Comparison of ENCODE assay signal across 11 cellular contexts in genomic region chr14:76091036-76091435, GRCh38.
DNase-seq lines count a peak whose midpoint lies in the region; ATAC-seq and TF ChIP-seq lines count a peak whose summit lies in the region.
"Had no signal": no experiment of that assay in that cellular context is flagged by ENCODE, and none has a peak within 500 bp of the region (broad histone marks: within the 10 kb centered on the region; RNA-seq: fewer than 3 reads in every experiment).

No MANE protein-coding gene starts in this region.

- H3K36me3 Mint-ChIP-seq in activated T-helper 2 cell treated with anti-CD3 and anti-CD28 coated beads, Interferon-gamma antibody, Interleukin-2, Interleukin-4, amounts not matched to agents 10 μg/mL and 5 μg/mL and 100 μg/mL, durations not matched to agents 14 hours and 24 hours and 36 hours (ENCODE audit: low read depth), result no peaks in the 10 kb centered on the region

- intact Hi-C loops in right lobe of liver (cut with DNase I), result no loop called here
- intact Hi-C loops in activated T-helper 2 cell treated with anti-CD3 and anti-CD28 coated beads, Interferon-gamma antibody, Interleukin-2, Interleukin-4, amounts not matched to agents 10 μg/mL and 5 μg/mL and 100 μg/mL, durations not matched to agents 14 hours and 24 hours and 36 hours (cut with micrococcal nuclease), result no loop called here

- no peaks in the 10 kb centered on the region for H3K27me3 ChIP-seq in right lobe of liver

- no peaks in the 10 kb centered on the region for H3K4me1 Mint-ChIP-seq in activated T-helper 2 cell treated with anti-CD3 and anti-CD28 coated beads, Interferon-gamma antibody, Interleukin-2, Interleukin-4, amounts not matched to agents 10 μg/mL and 5 μg/mL and 100 μg/mL, durations not matched to agents 14 hours and 24 hours and 36 hours (ENCODE audit: low read depth)

- H3K4me3 ChIP-seq in HFF-Myc (replicated peaks; ENCODE audit: low read depth, low read length) (no peak overlapping the region), right lobe of liver (no peak overlapping the region)
- H3K4me3 ChIP-seq: SJSA1 had no signal

- H3K27ac Mint-ChIP-seq in activated T-helper 2 cell treated with anti-CD3 and anti-CD28 coated beads, Interferon-gamma antibody, Interleukin-2, Interleukin-4, amounts not matched to agents 10 μg/mL and 5 μg/mL and 100 μg/mL, durations not matched to agents 14 hours and 24 hours and 36 hours, result no peak overlapping the region

- peak in 3 of 4 donors; percentile 27 to 42 (median 28) for ATAC-seq in right lobe of liver
- ATAC-seq in HG03196 (IDR thresholded peaks at IDR 0.05; ENCODE audit: unreplicated experiment), result no peak

- DNase-seq in 8988T, result peak; percentile 41
- DNase-seq in HFF-Myc (ENCODE audit: extremely low read depth, low read depth), result peak; percentile 41
- peak in 35 of 61 donors; percentile 2 to 54 (median 18) for DNase-seq in caudate nucleus (lab: John Stamatoyannopoulos, UW)
- no peak for DNase-seq in right lobe of liver
- DNase-seq in NCI-H1694 treated with DMSO at 0.1 percent for 48 hours (lab: John Stamatoyannopoulos, UW), result no peak
- DNase-seq in NCI-H187 treated with DMSO at 0.1 percent for 48 hours (lab: John Stamatoyannopoulos, UW), result no peak
- DNase-seq in activated T-helper 2 cell treated with anti-CD3 and anti-CD28 coated beads, Interferon-gamma antibody, Interleukin-2, Interleukin-4, amounts not matched to agents 10 μg/mL and 5 μg/mL and 100 μg/mL, durations not matched to agents 14 hours and 24 hours and 36 hours (ENCODE audit: low spot score), result no peak
- DNase-seq: stimulated activated CD4-positive, alpha-beta T cell treated with anti-CD3 and anti-CD28 coated beads, Interleukin-12 subunit alpha, Interleukin-12 subunit beta, amount 100 ng/mL, for 4 hours had no signal

- no peaks in the 10 kb centered on the region for H3K36me3 ChIP-seq in right lobe of liver
- H3K36me3 ChIP-seq: SJSA1 had no signal

- H3K27ac ChIP-seq in caudate nucleus (ENCODE audit: low read depth, low read length) (no peak overlapping the region), right lobe of liver (no peak overlapping the region)
- H3K27ac ChIP-seq: C4-2B, SJSA1 had no signal

- TF ChIP-seq CTCF in HFF-Myc (IDR thresholded peaks at IDR 0.05; ENCODE audit: low read depth, low read length, missing control alignments), result peak; percentile 41
- peak in 1 of 4 donors; percentile 5 for TF ChIP-seq CTCF in right lobe of liver (IDR thresholded peaks at IDR 0.05)

- 67% methylated on average over 3 of the region's 10 CpGs for WGBS in right lobe of liver (ENCODE audit: insufficient coverage, low coverage, low lambda C conversion rate, missing lambda C conversion rate)

- no peak for TF ChIP-seq POLR2A in right lobe of liver (IDR thresholded peaks at IDR 0.05)

- H3K27me3 Mint-ChIP-seq in activated T-helper 2 cell treated with anti-CD3 and anti-CD28 coated beads, Interferon-gamma antibody, Interleukin-2, Interleukin-4, amounts not matched to agents 10 μg/mL and 5 μg/mL and 100 μg/mL, durations not matched to agents 14 hours and 24 hours and 36 hours (ENCODE audit: low read depth), result no peaks in the 10 kb centered on the region

- H3K4me1 ChIP-seq in right lobe of liver, result no peaks in the 10 kb centered on the region
- H3K4me1 ChIP-seq: SJSA1 had no signal

- no peaks in the 10 kb centered on the region for H3K9me3 ChIP-seq in right lobe of liver
- H3K9me3 ChIP-seq: SJSA1 had no signal

- H3K9me3 Mint-ChIP-seq in activated T-helper 2 cell treated with anti-CD3 and anti-CD28 coated beads, Interferon-gamma antibody, Interleukin-2, Interleukin-4, amounts not matched to agents 10 μg/mL and 5 μg/mL and 100 μg/mL, durations not matched to agents 14 hours and 24 hours and 36 hours, result no peaks in the 10 kb centered on the region

- no peak overlapping the region for H3K4me3 Mint-ChIP-seq in activated T-helper 2 cell treated with anti-CD3 and anti-CD28 coated beads, Interferon-gamma antibody, Interleukin-2, Interleukin-4, amounts not matched to agents 10 μg/mL and 5 μg/mL and 100 μg/mL, durations not matched to agents 14 hours and 24 hours and 36 hours (ENCODE audit: low read depth)

Comparison
In these comparisons a context has a peak if more than half of its experiments do, and no peak if none do; other contexts are left out.
1. DNase-seq: peak in 8988T (single experiment), HFF-Myc (single experiment) and caudate nucleus (35 of 61); none in right lobe of liver (0 of 3), NCI-H1694 treated with DMSO at 0.1 percent for 48 hours (single experiment), NCI-H187 treated with DMSO at 0.1 percent for 48 hours (single experiment) and activated T-helper 2 cell treated with anti-CD3 and anti-CD28 coated beads, Interferon-gamma antibody, Interleukin-2, Interleukin-4, amounts not matched to agents 10 μg/mL and 5 μg/mL and 100 μg/mL, durations not matched to agents 14 hours and 24 hours and 36 hours (single experiment).